10 cellular contexts compared by ENCODE assay signal in genomic region chr14:86654558-86655184, GRCh38.
DNase-seq lines count a peak whose midpoint lies in the region; ATAC-seq, FAIRE-seq and TF ChIP-seq lines count a peak whose summit lies in the region.
"Had no signal": no experiment of that assay in that cellular context is flagged by ENCODE, and none has a peak within 500 bp of the region (broad histone marks: within the 10 kb centered on the region; RNA-seq: fewer than 3 reads in every experiment).

No MANE protein-coding gene starts in this region.

- no peak overlapping the region for H3K27ac ChIP-seq in DND-41 (ENCODE audit: low read length)
- H3K27ac ChIP-seq: neutrophil had no signal

- H3K27ac Mint-ChIP-seq in nephron, result no peak overlapping the region
- H3K27ac Mint-ChIP-seq: T-helper 1 cell treated with Interleukin-12 subunit alpha and Interleukin-12 subunit beta and Interleukin-4 antibody, amounts not matched to agents 30 μg/mL and 1 μg/mL, for 36 hours had no signal

- H3K9ac ChIP-seq in DND-41 (ENCODE audit: low read depth, low read length), result no peak overlapping the region

- DNase-seq in DND-41 (peak; percentile 64), HTR-8/SVneo (ENCODE audit: insufficient read length, low spot score) (peak; percentile 10), RCC 7860 (ENCODE audit: low spot score) (peak; percentile 4), dermis microvascular lymphatic vessel endothelial cell (ENCODE audit: low read depth in 2 of 2) (peak; percentile 21 to 29)

- H3K4me3 Mint-ChIP-seq in nephron, result no peak overlapping the region
- H3K4me3 Mint-ChIP-seq: T-helper 1 cell treated with Interleukin-12 subunit alpha and Interleukin-12 subunit beta and Interleukin-4 antibody, amounts not matched to agents 30 μg/mL and 1 μg/mL, for 36 hours had no signal

- no peaks in the 10 kb centered on the region for H3K9me3 ChIP-seq in DND-41 (ENCODE audit: insufficient read depth, low read length, severe bottlenecking)
- H3K9me3 ChIP-seq: neutrophil had no signal

- peaks cover 4% of the 10 kb centered on the region for H3K36me3 Mint-ChIP-seq in nephron (ENCODE audit: low read depth)

- FAIRE-seq in HTR-8/SVneo (lab: Jason Lieb, UNC), result no peak
- no peak for FAIRE-seq in RCC 7860 (lab: Jason Lieb, UNC)

- H3K4me3 ChIP-seq in DND-41 (ENCODE audit: low read depth in 1 of 2, low read length in 2 of 2), result no peak overlapping the region

- ATAC-seq in DND-41 (ENCODE audit: insufficient read depth, low read depth) (peak; percentile 58; the same call in 2 of the 3 replicates), GM21786 (IDR thresholded peaks at IDR 0.05; ENCODE audit: unreplicated experiment) (no peak), HG02642 (IDR thresholded peaks at IDR 0.05; ENCODE audit: poor library complexity, unreplicated experiment) (no peak), HG03095 (IDR thresholded peaks at IDR 0.05; ENCODE audit: unreplicated experiment) (no peak)

- H2AFZ ChIP-seq in DND-41 (ENCODE audit: low read depth, low read length), result no peak overlapping the region

- H3K4me1 Mint-ChIP-seq in nephron, result peaks cover 6% of the 10 kb centered on the region

- no peaks in the 10 kb centered on the region for H3K36me3 ChIP-seq in DND-41 (ENCODE audit: insufficient read depth, low read length)
- H3K36me3 ChIP-seq: neutrophil had no signal

- H3K4me2 ChIP-seq in DND-41 (ENCODE audit: insufficient read depth, low read length), result no peak overlapping the region

- H3K27me3 ChIP-seq in DND-41 (ENCODE audit: insufficient read depth, low read length, poor library complexity), result no peaks in the 10 kb centered on the region
- H3K27me3 ChIP-seq: neutrophil had no signal

- H4K20me1 ChIP-seq in DND-41 (ENCODE audit: insufficient read depth, low read length), result no peaks in the 10 kb centered on the region

- H3K79me2 ChIP-seq in DND-41 (ENCODE audit: insufficient read depth, low read length), result no peaks in the 10 kb centered on the region

- H3K9me3 Mint-ChIP-seq in nephron, result peaks cover 13% of the 10 kb centered on the region
- H3K9me3 Mint-ChIP-seq: T-helper 1 cell treated with Interleukin-12 subunit alpha and Interleukin-12 subunit beta and Interleukin-4 antibody, amounts not matched to agents 30 μg/mL and 1 μg/mL, for 36 hours had no signal

- TF ChIP-seq CTCF in DND-41 (IDR thresholded peaks at IDR 0.05; ENCODE audit: borderline replicate concordance, extremely low read depth, low read length, poor library complexity, severe bottlenecking) (peak; percentile 71), nephron (IDR thresholded peaks at IDR 0.05; ENCODE audit: unreplicated experiment in 3 of 3) (peak in 2 of 3 experiments; percentile 32 to 50)

- no peaks in the 10 kb centered on the region for H3K4me1 ChIP-seq in DND-41 (ENCODE audit: insufficient read depth, low read length)

- no peaks in the 10 kb centered on the region for H3K27me3 Mint-ChIP-seq in nephron (ENCODE audit: low read depth)

Comparison
In these comparisons a context has a peak if more than half of its experiments do, and no peak if none do; other contexts are left out.
1. DNase-seq: peak in every context shown above with its lines; median percentile 64 in DND-41; 25 in dermis microvascular lymphatic vessel endothelial cell; 10 in HTR-8/SVneo; 4 in RCC 7860.